ENCODE assay signal across 19 cellular contexts in genomic region chr6:41675992-41676391, GRCh38. TPM values are rescaled to one million over a fixed set of nuclear protein-coding genes. Genes with fewer than 3 reads are reported as not detected.
DNase-seq lines count a peak whose midpoint lies in the region; ATAC-seq and TF ChIP-seq lines count a peak whose summit lies in the region.
"Had no signal": no experiment of that assay in that cellular context is flagged by ENCODE, and none has a peak within 500 bp of the region (broad histone marks: within the 10 kb centered on the region; RNA-seq: fewer than 3 reads in every experiment).

No MANE protein-coding gene starts in this region.

- no peaks in the 10 kb centered on the region for H3K36me3 Mint-ChIP-seq in endodermal cell (ENCODE audit: low read depth)
- H3K36me3 Mint-ChIP-seq: IgD-negative memory B cell had no signal

- H3K23ac ChIP-seq in trophoblast cell (ENCODE audit: low read length): no peak overlapping the region

- TF ChIP-seq CTCF in heart left ventricle (IDR thresholded peaks at IDR 0.05) (no peak), endodermal cell (conservative IDR thresholded peaks at IDR 0.05) (no peak)

- TF ChIP-seq POLR2A in heart left ventricle (IDR thresholded peaks at IDR 0.05): no peak

- H3K4me2 ChIP-seq in trophoblast cell (ENCODE audit: low read length): no peak overlapping the region

- no peak overlapping the region for H3K18ac ChIP-seq in trophoblast cell (ENCODE audit: low read length)

- H2AFZ ChIP-seq in trophoblast cell (ENCODE audit: insufficient read depth, low read length, poor library complexity): no peak overlapping the region

- H3K4me3 Mint-ChIP-seq in endodermal cell: no peak overlapping the region
- H3K4me3 Mint-ChIP-seq: IgD-negative memory B cell had no signal

- no peaks in the 10 kb centered on the region for H3K9me3 ChIP-seq in heart left ventricle
- no peaks in the 10 kb centered on the region for H3K9me3 ChIP-seq in SK-N-MC (ENCODE audit: low read depth, low read length)
- H3K9me3 ChIP-seq in endodermal cell (ENCODE audit: control insufficient read depth, low read length): no peaks in the 10 kb centered on the region
- peaks cover 6% of the 10 kb centered on the region for H3K9me3 ChIP-seq in trophoblast cell (ENCODE audit: insufficient read depth, low read depth, low read length)

- H4K91ac ChIP-seq in trophoblast cell (ENCODE audit: low read depth, low read length): no peak overlapping the region

- H3K79me2 ChIP-seq in trophoblast cell (ENCODE audit: control insufficient read depth, insufficient read depth, low read length, poor library complexity): no peaks in the 10 kb centered on the region

- H2BK5ac ChIP-seq in trophoblast cell (ENCODE audit: low read depth, low read length, poor library complexity): no peak overlapping the region

- peak overlapping the region; percentile 30 for H2AK5ac ChIP-seq in trophoblast cell (ENCODE audit: low read length)

- H2BK12ac ChIP-seq in trophoblast cell (ENCODE audit: low read length): no peak overlapping the region

- H2BK120ac ChIP-seq in trophoblast cell (ENCODE audit: insufficient read depth, low read length, poor library complexity): no peak overlapping the region

- H3K27ac ChIP-seq in heart left ventricle: no peak overlapping the region
- H3K27ac ChIP-seq in SK-N-MC: peak overlapping the region; percentile 31; the same call in 1 of the 2 replicates
- peak overlapping the region; percentile 59 for H3K27ac ChIP-seq in endodermal cell (ENCODE audit: low read depth, low read length)
- no peak overlapping the region for H3K27ac ChIP-seq in trophoblast cell (ENCODE audit: low read depth, low read length)
- H3K27ac ChIP-seq: RWPE1 had no signal

- ATAC-seq in left cardiac atrium: no peak
- no peak for ATAC-seq in heart left ventricle
- no peak for ATAC-seq in HG02798 (IDR thresholded peaks at IDR 0.05; ENCODE audit: poor library complexity, unreplicated experiment)

- intact Hi-C loops in left cardiac atrium (cut with DNase I): no loop called here
- intact Hi-C loops in heart left ventricle (cut with DNase I): loop anchor here in 1 of 10 donors (5.0 kb wide), 1 partner anchor 214 kb away; no protein-coding TSS in a partner anchor

- H4K12ac ChIP-seq in trophoblast cell (ENCODE audit: low read depth, low read length): no peak overlapping the region

- WGBS in heart left ventricle, 4 donors: 79 to 85% (median 84%) methylated on average over 6 of the region's 6 CpGs
- WGBS in endodermal cell (ENCODE audit: insufficient coverage in 1 of 2, insufficient read length in 1 of 2), 2 experiments: 89 to 96% methylated on average over 3 to 6 of the region's 6 CpGs
- WGBS in trophoblast cell (ENCODE audit: extremely low coverage, insufficient coverage, insufficient read length): no CpG with 5 or more reads among the region's 6 CpGs

- H3K9me3 Mint-ChIP-seq in endodermal cell: no peaks in the 10 kb centered on the region
- H3K9me3 Mint-ChIP-seq: IgD-negative memory B cell had no signal

- H3K4me3 ChIP-seq in heart left ventricle (no peak overlapping the region), SK-N-MC (no peak overlapping the region), endodermal cell (ENCODE audit: low read length) (no peak overlapping the region), trophoblast cell (ENCODE audit: low read depth, low read length) (no peak overlapping the region)

- H3K27me3 ChIP-seq in heart left ventricle (no peaks in the 10 kb centered on the region), endodermal cell (ENCODE audit: control insufficient read depth, insufficient read depth, low read length, poor library complexity, severe bottlenecking) (no peaks in the 10 kb centered on the region), trophoblast cell (ENCODE audit: insufficient read depth, low read length) (no peaks in the 10 kb centered on the region)

- in situ Hi-C loops in KBM-7 (cut with MboI; ENCODE audit: low pct_unique_long_range_greater_than_20kb, low sequenced_read_pairs): loop anchor here (10.0 kb wide), 1 partner anchor 301 kb away; no protein-coding TSS in a partner anchor

- no peaks in the 10 kb centered on the region for H3K36me3 ChIP-seq in heart left ventricle
- H3K36me3 ChIP-seq in SK-N-MC (ENCODE audit: insufficient read depth, low read length): no peaks in the 10 kb centered on the region
- H3K36me3 ChIP-seq in endodermal cell (ENCODE audit: control insufficient read depth, insufficient read depth, low read length): no peaks in the 10 kb centered on the region
- H3K36me3 ChIP-seq in trophoblast cell (ENCODE audit: control insufficient read depth in 1 of 2, insufficient read depth in 2 of 2, low read length in 2 of 2): no peaks in the 10 kb centered on the region

- H3K4me1 Mint-ChIP-seq in endodermal cell: peaks cover 12% of the 10 kb centered on the region

- no peak overlapping the region for H4K8ac ChIP-seq in trophoblast cell (ENCODE audit: low read depth, low read length)

- no peak overlapping the region for H3K4ac ChIP-seq in trophoblast cell (ENCODE audit: low read depth, low read length)

- H3K9ac ChIP-seq in SK-N-MC (ENCODE audit: insufficient read length): no peak overlapping the region
- H3K9ac ChIP-seq in endodermal cell (ENCODE audit: extremely low read depth, low read length, poor library complexity, severe bottlenecking): no peak overlapping the region
- no peak overlapping the region for H3K9ac ChIP-seq in trophoblast cell (ENCODE audit: low read length)

- DNase-seq in left cardiac atrium: peak; percentile 6
- DNase-seq in heart left ventricle: no peak
- no peak for DNase-seq in SK-N-MC (ENCODE audit: low read depth, low spot score)
- no peak for DNase-seq in endodermal cell
- no peak for DNase-seq in trophoblast cell
- DNase-seq in KBM-7: no peak
- no peak for DNase-seq in germinal center (ENCODE audit: low spot score)
- DNase-seq: 8988T, H7, Karpas-422, NCI-H1092 treated with DMSO at 0.1 percent for 48 hours, NCI-H1436, NCI-H1930, NCI-H2107, SHP77 treated with DMSO at 0.1 percent for 48 hours had no signal

- no peak overlapping the region for H3K27ac Mint-ChIP-seq in endodermal cell
- H3K27ac Mint-ChIP-seq: IgD-negative memory B cell had no signal

- peaks cover 33% of the 10 kb centered on the region for H3K27me3 Mint-ChIP-seq in endodermal cell (ENCODE audit: insufficient read depth)

- no peak overlapping the region for H3K14ac ChIP-seq in trophoblast cell (ENCODE audit: low read length)

- H3K79me1 ChIP-seq in trophoblast cell (ENCODE audit: low read length): peaks cover 4% of the 10 kb centered on the region

- H3K4me1 ChIP-seq in heart left ventricle (no peaks in the 10 kb centered on the region), endodermal cell (ENCODE audit: control insufficient read depth, insufficient read depth, low read length) (no peaks in the 10 kb centered on the region), trophoblast cell (ENCODE audit: control insufficient read depth in 1 of 2, insufficient read depth in 2 of 2, low read length in 2 of 2) (peaks cover 9 to 12% of the 10 kb centered on the region in 2 experiments)

RNA-seq across cellular contexts. Expression of gene MDFI, which starts 37.7 kb away (rescaled TPM):
- total RNA-seq in left cardiac atrium: 1 to 10 TPM; 9.2 TPM
- total RNA-seq in heart left ventricle: 1 to 10 TPM in 6 of 9 donors, under 1 TPM in 3; 0.35 to 9.3 (median 2.2) TPM
- 1 to 10 TPM in 1 of 2 donors, under 1 TPM in 1; 0.76 to 2.9 TPM for polyA plus RNA-seq in heart left ventricle
- 10 to 100 TPM; 52.7 to 80.0 TPM for total RNA-seq in endodermal cell
- polyA plus RNA-seq in endodermal cell (2013, experiment 1 of 2): 76.9 TPM
- 84.7 TPM for polyA plus RNA-seq in endodermal cell (2013, experiment 2 of 2)
- polyA plus RNA-seq in trophoblast cell (2013): 206 and 208 TPM in 2 replicates
- polyA plus RNA-seq: BJ, IgD-negative memory B cell had no signal

RNA-seq across cellular contexts. Expression of gene TFEB, which starts 59.4 kb away (rescaled TPM):
- total RNA-seq in left cardiac atrium: 10 to 100 TPM; 33.3 to 34.6 TPM
- 10 to 100 TPM; 26.2 to 47.2 (median 41.1) TPM for total RNA-seq in heart left ventricle
- 10 to 100 TPM; 37.7 to 40.1 TPM for polyA plus RNA-seq in heart left ventricle
- total RNA-seq in endodermal cell: under 1 TPM in 1 of 2 donors, not detected in 1; 0.24 TPM
- polyA plus RNA-seq in endodermal cell (2013, experiment 1 of 2): 1.2 TPM
- 0.99 TPM for polyA plus RNA-seq in endodermal cell (2013, experiment 2 of 2)
- 25.4 and 27.9 TPM in 2 replicates for polyA plus RNA-seq in trophoblast cell (2013)

Comparison
In these comparisons a context has a peak if more than half of its experiments do, and no peak if none do; other contexts are left out.
1. H3K27ac ChIP-seq: peak in SK-N-MC (single experiment) and endodermal cell (single experiment); none in heart left ventricle (0 of 12) and trophoblast cell (single experiment).
2. RNA of gene MDFI, which starts 37.7 kb away (total RNA-seq): 52.7 to 80.0 TPM in endodermal cell; 9.2 TPM in left cardiac atrium and 0.35 to 9.3 TPM in heart left ventricle; every median in the first group is over 4 times any median in the second.
3. RNA of gene TFEB, which starts 59.4 kb away (total RNA-seq): 26.2 to 47.2 TPM in heart left ventricle and 33.3 to 34.6 TPM in left cardiac atrium; 0.24 TPM in endodermal cell; every median in the first group is over 10 times any median in the second.